3 cellular contexts compared by ENCODE assay signal in genomic region chrX:19468383-19468782, GRCh38. TPM values are rescaled to one million over a fixed set of nuclear protein-coding genes. Genes with fewer than 3 reads are reported as not detected.
"Had no signal": no experiment of that assay in that cellular context is flagged by ENCODE, and none has a peak within 500 bp of the region (broad histone marks: within the 10 kb centered on the region; RNA-seq: fewer than 3 reads in every experiment).

No MANE protein-coding gene starts in this region.

RNA-seq across cellular contexts. Expression of gene MAP3K15, which starts 46.9 kb away (rescaled TPM):
- total RNA-seq: LHCN-M2, M059J, MCF 10A had no signal
